Comparison of ENCODE assay signal across 1 cellular context in genomic region chr15:89419370-89419984, GRCh38.
TF ChIP-seq lines count a peak whose summit lies in the region.

No MANE protein-coding gene starts in this region.

TF ChIP-seq in HEK293, 187 proteins besides CTCF, POLR2A, EP300 and RAD21 (continued from another document):
- peak; percentile 96 for TF ChIP-seq REST (tag by site-specific recombination; IDR thresholded peaks at IDR 0.05)
TF ChIP-seq in HEK293: peak in this region for 3.
